Comparison of ENCODE assay signal across 8 cellular contexts in genomic region chr3:197298341-197298857, GRCh38.
DNase-seq lines count a peak whose midpoint lies in the region; ATAC-seq and TF ChIP-seq lines count a peak whose summit lies in the region.

Gene DLG1 (minus strand): TSS chr3:197298612. CDS start chr3:197297204, 1,408 bp downstream.

- ATAC-seq in GM18873 (IDR thresholded peaks at IDR 0.05; ENCODE audit: low FRiP score, unreplicated experiment) (peak; percentile 39), HG03135 (IDR thresholded peaks at IDR 0.05; ENCODE audit: unreplicated experiment) (peak; percentile 46)

- TF ChIP-seq CTCF in WI38 (IDR thresholded peaks at IDR 0.05; ENCODE audit: low read depth, low read length) (no peak), cardiac fibroblast (IDR thresholded peaks at IDR 0.05; ENCODE audit: low read depth, low read length) (no peak)

- in situ Hi-C loops in ACHN (cut with HindIII; ENCODE audit: low pct_ligation_motif_present, low pct_unique_long_range_greater_than_20kb, low sequenced_read_pairs) = loop anchor here (25.0 kb wide), 1 partner anchor 164 kb away; no protein-coding TSS in a partner anchor

- H3K4me3 ChIP-seq in WI38 (ENCODE audit: low read depth, low read length) (peak within 1 kb of the TSS; percentile 72), cardiac fibroblast (replicated peaks in 1 of 2; ENCODE audit: low read depth in 2 of 2, low read length in 2 of 2) (peak within 1 kb of the TSS; percentile 85 to 92)

- peak; percentile 93 for DNase-seq in ACHN
- peak; percentile 96 for DNase-seq in NCI-H2196 treated with DMSO at 0.1 percent for 48 hours (lab: John Stamatoyannopoulos, UW; ENCODE audit: unreplicated experiment)
- peak; percentile 95 to 97 for DNase-seq in cardiac fibroblast (ENCODE audit: low read depth in 2 of 2)
- peak; percentile 97 for DNase-seq in islet precursor cell
- peak; percentile 71 to 80 (median 76) for DNase-seq in stimulated activated CD4-positive, alpha-beta T cell treated with anti-CD3 and anti-CD28 coated beads, Interleukin-12 subunit alpha, Interleukin-12 subunit beta, amount 100 ng/mL, for 48 hours (ENCODE audit: low read depth in 2 of 3, low spot score in 1 of 3)

Comparison
In these comparisons a context has a peak if more than half of its experiments do, and no peak if none do; other contexts are left out.
1. Peak in every context shown above with its lines: DNase-seq, ATAC-seq and H3K4me3 ChIP-seq.